ENCODE assay signal across 9 cellular contexts in genomic region chr11:102347526-102348331, GRCh38. TPM values are rescaled to one million over a fixed set of nuclear protein-coding genes. Genes with fewer than 3 reads are reported as not detected.
A peak's percentile ranks its signal among the peaks of the same experiment; 100 is the strongest.
DNase-seq lines count a peak whose midpoint lies in the region; ATAC-seq, FAIRE-seq and TF ChIP-seq lines count a peak whose summit lies in the region.
"Had no signal": no experiment of that assay in that cellular context is flagged by ENCODE, and none has a peak within 500 bp of the region (broad histone marks: within the 10 kb centered on the region; RNA-seq: fewer than 3 reads in every experiment).

No MANE protein-coding gene starts in this region.

- 0 out of 2 replicates have a peak, but pooled peaks have one; percentile 6 for TF ChIP-seq CTCF in BE2C (IDR thresholded peaks at IDR 0.05; ENCODE audit: low read depth, low read length)
- TF ChIP-seq CTCF in right lobe of liver (IDR thresholded peaks at IDR 0.05): no peak
- no peak for TF ChIP-seq CTCF in thoracic aorta (IDR thresholded peaks at IDR 0.05)

- H3K27ac ChIP-seq in cingulate gyrus (ENCODE audit: low read depth, low read length): peak overlapping the region; percentile 97
- peak overlapping the region; percentile 99 to 100 (median 99) for H3K27ac ChIP-seq in right lobe of liver
- H3K27ac ChIP-seq in thoracic aorta: peak overlapping the region; percentile 99 to 100

- DNase-seq in BE2C (no peak), RCC 7860 (ENCODE audit: low spot score) (peak; percentile 38), right lobe of liver (no peak), thoracic aorta (ENCODE audit: low spot score) (no peak), islet precursor cell (no peak)

- H3K27me3 ChIP-seq in BE2C (no peaks in the 10 kb centered on the region), right lobe of liver (no peaks in the 10 kb centered on the region), thoracic aorta (replicated peaks; ENCODE audit: insufficient read depth) (no peaks in the 10 kb centered on the region)

- H3K4me3 ChIP-seq in BE2C (ENCODE audit: low read depth, low read length): peak overlapping the region; percentile 91
- H3K4me3 ChIP-seq in right lobe of liver: peak overlapping the region; percentile 72 to 81 (median 77)
- peak overlapping the region; percentile 99 for H3K4me3 ChIP-seq in thoracic aorta

- H3K36me3 ChIP-seq in BE2C (peaks cover 10% of the 10 kb centered on the region), right lobe of liver (peaks cover 0 to 10% (median 3%) of the 10 kb centered on the region in 4 donors), thoracic aorta (no peaks in the 10 kb centered on the region)

- under 1% methylated on average over 20 of the region's 26 CpGs for WGBS in right lobe of liver (ENCODE audit: insufficient coverage, low coverage, low lambda C conversion rate, missing lambda C conversion rate)

- no peaks in the 10 kb centered on the region for H3K9me3 ChIP-seq in BE2C
- no peaks in the 10 kb centered on the region for H3K9me3 ChIP-seq in right lobe of liver
- H3K9me3 ChIP-seq in thoracic aorta: no peaks in the 10 kb centered on the region

- peak; percentile 27 for ATAC-seq in GM18511 (IDR thresholded peaks at IDR 0.05; ENCODE audit: unreplicated experiment)
- peak; percentile 26 for ATAC-seq in HG03066 (IDR thresholded peaks at IDR 0.05; ENCODE audit: low read depth, unreplicated experiment)
- ATAC-seq in right lobe of liver: peak; percentile 29 to 49 (median 43)
- ATAC-seq in thoracic aorta (ENCODE audit: insufficient number of reproducible peaks, low FRiP score, low read depth): no peak

- 0 out of 2 replicates have a peak, but pooled peaks cover 3% of the 10 kb centered on the region for H3K4me1 ChIP-seq in BE2C
- peaks cover 0 to 21% (median 0%) of the 10 kb centered on the region in 4 donors for H3K4me1 ChIP-seq in right lobe of liver
- H3K4me1 ChIP-seq in thoracic aorta (ENCODE audit: control insufficient read depth in 1 of 2, low read depth in 2 of 2): peaks cover 16 to 31% of the 10 kb centered on the region in 2 donors

- TF ChIP-seq POLR2A in right lobe of liver (IDR thresholded peaks at IDR 0.05): peak; percentile 36

- intact Hi-C loops in right lobe of liver (cut with DNase I): no loop called here

- FAIRE-seq in RCC 7860 (lab: Jason Lieb, UNC): no peak
- FAIRE-seq: TTC549 had no signal

RNA-seq across cellular contexts. Expression of gene BIRC2, which starts 0.7 kb away (rescaled TPM):
- polyA plus RNA-seq in BE2C (2012; ENCODE audit: insufficient read depth, insufficient read length, low read depth): 21.0 TPM
- total RNA-seq in right lobe of liver (10 to 100 TPM; 20.2 to 26.6 (median 25.3) TPM), thoracic aorta (10 to 100 TPM; 48.7 to 92.9 TPM)

RNA-seq across cellular contexts. Expression of gene BIRC3, which starts 30.4 kb away (rescaled TPM):
- 0.52 TPM for polyA plus RNA-seq in BE2C (2012; ENCODE audit: insufficient read depth, insufficient read length, low read depth)
- total RNA-seq in right lobe of liver (100 to 1,000 TPM in 1 of 6 experiments, 10 to 100 TPM in 2, 1 to 10 TPM in 3; 1.6 to 106 (median 15.2) TPM), thoracic aorta (10 to 100 TPM in 1 of 2 donors, 1 to 10 TPM in 1; 4.9 to 15.3 TPM)
